In genomic region chr14:32460267-32460666, GRCh38 we compare ENCODE assay signal across 1 cellular context.
TF ChIP-seq lines count a peak whose summit lies in the region.

No MANE protein-coding gene starts in this region.

TF ChIP-seq in H1, 55 proteins besides CTCF, POLR2A, EP300 and RAD21:
- TF ChIP-seq TEAD4 (IDR thresholded peaks at IDR 0.05; ENCODE audit: low read depth, low read length): no peak
- no peak for TF ChIP-seq FOSL1 (IDR thresholded peaks at IDR 0.05; ENCODE audit: insufficient read depth, low read depth, low read length)
- no peak for TF ChIP-seq SUZ12 (IDR thresholded peaks at IDR 0.05; ENCODE audit: low read length)
- TF ChIP-seq CREB1 (IDR thresholded peaks at IDR 0.05): no peak
TF ChIP-seq in H1: peak in this region for 0.
